In genomic region chr12:64189530-64189929, GRCh38 we compare ENCODE assay signal across 23 cellular contexts. TPM values are rescaled to one million over a fixed set of nuclear protein-coding genes. Genes with fewer than 3 reads are reported as not detected.
A peak's percentile ranks its signal among the peaks of the same experiment; 100 is the strongest.
DNase-seq lines count a peak whose midpoint lies in the region; ATAC-seq, FAIRE-seq and TF ChIP-seq lines count a peak whose summit lies in the region.
"Had no signal": no experiment of that assay in that cellular context is flagged by ENCODE, and none has a peak within 500 bp of the region (broad histone marks: within the 10 kb centered on the region; RNA-seq: fewer than 3 reads in every experiment).

No MANE protein-coding gene starts in this region.

- H3K79me2 ChIP-seq in PC-9 (ENCODE audit: low read depth): no peaks in the 10 kb centered on the region

- H3K9me3 Mint-ChIP-seq in HFFc6: no peaks in the 10 kb centered on the region
- H3K9me3 Mint-ChIP-seq: CD4-positive, alpha-beta T cell; CD8-positive, alpha-beta T cell had no signal

- FAIRE-seq in small intestine (lab: Jason Lieb, UNC): no peak
- FAIRE-seq: A549, D721Med, GM12878, GM12892, GM18507, GM19239 had no signal

- 76 to 88% (median 83%) methylated on average over 1 of the region's 1 CpG for WGBS in small intestine, 3 donors

- H3K36me3 ChIP-seq in small intestine (ENCODE audit: control insufficient read depth in 2 of 2, insufficient read depth in 2 of 2, low read length in 2 of 2) (peaks cover 4 to 5% of the 10 kb centered on the region in 2 donors), PC-9 (ENCODE audit: low read depth) (peaks cover 9% of the 10 kb centered on the region; the same call in 1 of the 2 replicates)

- H3K9me3 ChIP-seq in small intestine (ENCODE audit: control insufficient read depth, low read depth) (no peaks in the 10 kb centered on the region), PC-9 (ENCODE audit: insufficient read depth, low read depth) (peaks cover 4% of the 10 kb centered on the region; the same call in 1 of the 2 replicates)
- H3K9me3 ChIP-seq: A549; BLaER1 treated with 17β-estradiol and CSF1 and Interleukin-3, amounts not matched to agents 10 nM and 100 nM; Caco-2 had no signal

- H3K4me1 ChIP-seq in small intestine (ENCODE audit: control insufficient read depth in 2 of 2, insufficient read depth in 1 of 2, low read depth in 1 of 2, low read length in 1 of 2): no peaks in the 10 kb centered on the region
- H3K4me1 ChIP-seq in PC-9 (replicated peaks; ENCODE audit: insufficient read depth): peaks cover 32% of the 10 kb centered on the region

- CTCF ChIA-PET in PC-9 (lab: Charles Lee): no interaction called here

- H4K20me1 ChIP-seq in PC-9 (ENCODE audit: insufficient read depth): no peaks in the 10 kb centered on the region
- H4K20me1 ChIP-seq: BLaER1 treated with 17β-estradiol and CSF1 and Interleukin-3, amounts not matched to agents 10 nM and 100 nM had no signal

- peaks cover 21% of the 10 kb centered on the region for H3F3A ChIP-seq in PC-9 (ENCODE audit: insufficient read depth, low read depth)

- H3K27me3 ChIP-seq in small intestine (ENCODE audit: control insufficient read depth in 2 of 2, insufficient read depth in 2 of 2, low read length in 2 of 2): no peaks in the 10 kb centered on the region
- no peaks in the 10 kb centered on the region for H3K27me3 ChIP-seq in PC-9 (ENCODE audit: insufficient read depth, low read depth)
- H3K27me3 ChIP-seq: BLaER1 treated with 17β-estradiol and CSF1 and Interleukin-3, amounts not matched to agents 10 nM and 100 nM had no signal

- H3K4me2 ChIP-seq in PC-9: no peak overlapping the region
- H3K4me2 ChIP-seq: A549 had no signal

- H3K27me3 Mint-ChIP-seq in HFFc6 (ENCODE audit: insufficient read depth): no peaks in the 10 kb centered on the region
- H3K27me3 Mint-ChIP-seq: B cell; CD4-positive, alpha-beta T cell had no signal

- TF ChIP-seq CTCF in HFFc6 (IDR thresholded peaks at IDR 0.05) (no peak), PC-9 (conservative IDR thresholded peaks at IDR 0.05) (no peak)

- POLR2A ChIA-PET in PC-9 (lab: Charles Lee; ENCODE audit: unreplicated experiment): no interaction called here

- BruUV-seq in PC-9 (replicated peaks; lab: Mats Ljungman, UMichigan): no TSS peak

- H3K27ac ChIP-seq in small intestine (ENCODE audit: low read depth in 1 of 2, low read length in 1 of 2) (no peak overlapping the region), PC-9 (no peak overlapping the region)
- H3K27ac ChIP-seq: 22Rv1; A549; BLaER1 treated with 17β-estradiol and CSF1 and Interleukin-3, amounts not matched to agents 10 nM and 100 nM; C4-2B had no signal

- H3K27ac Mint-ChIP-seq in HFFc6: peak overlapping the region; percentile 0; the same call in 1 of the 2 replicates
- H3K27ac Mint-ChIP-seq: B cell; CD4-positive, alpha-beta T cell; CD8-positive, alpha-beta T cell had no signal

- intact Hi-C loops in left colon (cut with DNase I, micrococcal nuclease) (loop anchor here in 1 of 2 donors (10.0 kb wide), 1 partner anchor 65 kb away; no protein-coding TSS in a partner anchor), PC-9 (cut with micrococcal nuclease; ENCODE audit: unreplicated experiment) (loop anchor here (10.0 kb wide), 1 partner anchor 275 kb away; no protein-coding TSS in a partner anchor)

- H2AFZ ChIP-seq in PC-9: no peak overlapping the region

- DNase-seq in HFFc6 (no peak), left colon (no peak), small intestine (peak; percentile 35), cerebellar cortex (ENCODE audit: low spot score) (no peak), PC-9 (no peak)
- DNase-seq: AML-193; Calu3; CD4-positive, alpha-beta T cell; CD8-positive, alpha-beta T cell; DND-41; EL; GDM1 had no signal

- H3K4me3 ChIP-seq in small intestine (ENCODE audit: low read depth in 1 of 2, low read length in 2 of 2) (no peak overlapping the region), PC-9 (no peak overlapping the region)
- H3K4me3 ChIP-seq: A549; BLaER1 treated with 17β-estradiol and CSF1 and Interleukin-3, amounts not matched to agents 10 nM and 100 nM; GM12878 had no signal

- peak; percentile 74 for ATAC-seq in left colon
- ATAC-seq: A549; CD8-positive, alpha-beta T cell; GM12878 had no signal

- peaks cover 43% of the 10 kb centered on the region for H3K4me1 Mint-ChIP-seq in HFFc6 (ENCODE audit: low read depth)
- H3K4me1 Mint-ChIP-seq: B cell had no signal

- no peak overlapping the region for H3K4me3 Mint-ChIP-seq in HFFc6
- H3K4me3 Mint-ChIP-seq: B cell; CD4-positive, alpha-beta T cell; CD8-positive, alpha-beta T cell had no signal

- peaks cover 19% of the 10 kb centered on the region for H3K36me3 Mint-ChIP-seq in HFFc6 (ENCODE audit: low read depth)

- H3K9me2 ChIP-seq in PC-9 (ENCODE audit: insufficient read depth): no peaks in the 10 kb centered on the region; the same call in 1 of the 2 replicates

RNA-seq across cellular contexts. Expression of gene KICS2, which starts 32.6 kb away (rescaled TPM):
- total RNA-seq in HFFc6 (2021; fragmentation: NEBNext Ultra II Directional; extraction: Animal tissue kit (Norgen Biotek cat#: 25700)): 1 to 10 TPM; 3.7 to 5.8 (median 5.0) TPM
- total RNA-seq in left colon (1 to 10 TPM; 5.2 to 5.7 TPM), PC-9 (2021) (12.1 and 14.5 TPM in 2 replicates)
- polyA plus RNA-seq in small intestine: 1 to 10 TPM; 1.3 to 4.3 (median 1.9) TPM
